ENCODE assay signal across 1 cellular context in the genomic region with DNA sequence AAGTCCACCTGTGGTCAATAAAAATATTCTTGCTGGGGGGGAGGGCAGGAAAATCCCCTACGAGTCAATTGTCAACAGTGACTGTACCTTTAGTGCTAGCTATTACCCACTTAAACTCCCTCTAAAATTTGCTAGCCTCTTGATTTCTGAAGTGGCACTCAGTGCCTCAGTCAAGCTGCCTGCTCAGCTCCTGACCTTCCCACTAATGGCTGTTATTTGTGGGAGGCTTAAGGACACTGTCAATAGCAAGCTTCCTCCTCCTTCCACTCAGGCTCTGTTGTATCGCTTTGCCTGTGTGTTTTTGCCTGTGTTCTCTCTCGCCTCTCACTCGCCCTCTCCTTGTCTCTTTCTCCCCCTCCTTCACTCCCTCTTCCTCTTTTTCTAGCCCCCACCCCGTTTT.
TF ChIP-seq lines count a peak whose summit lies in the region.

No MANE protein-coding gene starts in this region.

TF ChIP-seq in HEK293, 187 proteins besides CTCF, POLR2A, EP300 and RAD21 (continued from another document):
- TF ChIP-seq ZNF514 (tag by site-specific recombination; IDR thresholded peaks at IDR 0.05), result no peak
- TF ChIP-seq ZNF266 (tag by site-specific recombination; IDR thresholded peaks at IDR 0.05; ENCODE audit: low read depth), result no peak
- no peak for TF ChIP-seq ZNF548 (tag by site-specific recombination; IDR thresholded peaks at IDR 0.05)
- TF ChIP-seq EGR2 (tag by site-specific recombination; IDR thresholded peaks at IDR 0.05; ENCODE audit: low read depth), result peak; percentile 30; the same call in 1 of the 2 replicates
- TF ChIP-seq ZNF76 (tag by site-specific recombination; IDR thresholded peaks at IDR 0.05; ENCODE audit: borderline replicate concordance, low read depth), result no peak
